2 cellular contexts compared by ENCODE assay signal in the genomic region with DNA sequence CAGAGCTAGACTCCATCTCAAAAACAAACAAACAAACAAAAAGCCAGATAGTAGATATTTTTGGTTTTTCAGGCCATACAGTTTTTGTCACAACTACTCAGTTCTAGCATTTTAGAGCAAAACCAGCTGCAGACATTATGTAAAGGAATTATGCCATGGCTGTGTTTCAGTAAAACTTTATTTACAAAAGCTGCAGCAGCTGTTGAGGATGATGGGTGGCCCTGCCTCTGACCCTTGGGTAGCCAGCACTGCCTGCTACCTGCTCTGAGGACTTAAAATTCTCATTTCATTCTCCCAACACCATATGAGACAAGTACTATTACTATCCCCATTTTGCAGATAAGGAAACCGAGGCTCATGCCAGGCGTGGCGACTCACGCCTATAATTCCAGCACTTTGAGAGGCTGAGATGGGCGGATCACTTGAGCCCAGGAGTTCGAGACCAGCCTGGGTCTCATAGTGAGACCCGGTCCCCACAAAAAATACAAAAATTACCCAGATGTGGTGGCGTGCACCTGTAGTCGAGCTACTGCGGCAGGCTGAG.
TF ChIP-seq lines count a peak whose summit lies in the region.

No MANE protein-coding gene starts in this region.

TF ChIP-seq in GM23338, 12 proteins besides CTCF, POLR2A, EP300 and RAD21:
- no peak for TF ChIP-seq STAT1 (IDR thresholded peaks at IDR 0.05; ENCODE audit: unreplicated experiment)

TF ChIP-seq in K562, 482 proteins besides CTCF, POLR2A, EP300 and RAD21:
- no peak for TF ChIP-seq MYC (IDR thresholded peaks at IDR 0.05; ENCODE audit: low read depth, low read length)
- TF ChIP-seq MYC (CRISPR knock-in tag; IDR thresholded peaks at IDR 0.05; ENCODE audit: borderline replicate concordance, low read depth), result no peak
- TF ChIP-seq NFYB (IDR thresholded peaks at IDR 0.05; ENCODE audit: extremely low read depth, insufficient read length), result no peak
- TF ChIP-seq RBM25 (IDR thresholded peaks at IDR 0.05; ENCODE audit: low read depth, low read length, severe bottlenecking), result peak; percentile 71
- TF ChIP-seq STAT5B (CRISPR knock-in tag; IDR thresholded peaks at IDR 0.05), result no peak
- no peak for TF ChIP-seq KDM1A (IDR thresholded peaks at IDR 0.05)
- TF ChIP-seq ZNF224 (CRISPR knock-in tag; IDR thresholded peaks at IDR 0.05), result no peak
- TF ChIP-seq, protein P1, sequence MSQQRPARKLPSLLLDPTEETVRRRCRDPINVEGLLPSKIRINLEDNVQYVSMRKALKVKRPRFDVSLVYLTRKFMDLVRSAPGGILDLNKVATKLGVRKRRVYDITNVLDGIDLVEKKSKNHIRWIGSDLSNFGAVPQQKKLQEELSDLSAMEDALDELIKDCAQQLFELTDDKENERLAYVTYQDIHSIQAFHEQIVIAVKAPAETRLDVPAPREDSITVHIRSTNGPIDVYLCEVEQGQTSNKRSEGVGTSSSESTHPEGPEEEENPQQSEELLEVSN (IDR thresholded peaks at IDR 0.05; ENCODE audit: borderline replicate concordance in 1 of 2, extremely low read depth in 1 of 2, insufficient read depth in 1 of 2, insufficient read length in 1 of 2, low read depth in 1 of 2, low read length in 1 of 2, poor library complexity in 1 of 2, severe bottlenecking in 1 of 2), result no peak
- no peak for TF ChIP-seq ZNF407 (IDR thresholded peaks at IDR 0.05; ENCODE audit: low read depth)
- peak; percentile 27 for TF ChIP-seq CHD4 (IDR thresholded peaks at IDR 0.05; ENCODE audit: insufficient read depth, insufficient replicate concordance, low read depth, low read length, poor library complexity, severe bottlenecking)
- TF ChIP-seq GTF2F1 (IDR thresholded peaks at IDR 0.05; ENCODE audit: low read depth, low read length), result no peak
- no peak for TF ChIP-seq MCM2 (IDR thresholded peaks at IDR 0.05; ENCODE audit: low read depth)
- TF ChIP-seq BCOR (IDR thresholded peaks at IDR 0.05), result peak; percentile 37; the same call in 1 of the 2 replicates
- TF ChIP-seq ADNP (tag; IDR thresholded peaks at IDR 0.05), result peak; percentile 36; the same call in 1 of the 2 replicates
- TF ChIP-seq ZBTB40 (IDR thresholded peaks at IDR 0.05), result peak; percentile 67
- 0 out of 2 replicates have a peak, but pooled peaks have one; percentile 15 for TF ChIP-seq ZBTB40 (CRISPR knock-in tag; IDR thresholded peaks at IDR 0.05)
- no peak for TF ChIP-seq PCBP1 (IDR thresholded peaks at IDR 0.05; ENCODE audit: low read depth, low read length, poor library complexity, severe bottlenecking)
- TF ChIP-seq, protein P2, sequence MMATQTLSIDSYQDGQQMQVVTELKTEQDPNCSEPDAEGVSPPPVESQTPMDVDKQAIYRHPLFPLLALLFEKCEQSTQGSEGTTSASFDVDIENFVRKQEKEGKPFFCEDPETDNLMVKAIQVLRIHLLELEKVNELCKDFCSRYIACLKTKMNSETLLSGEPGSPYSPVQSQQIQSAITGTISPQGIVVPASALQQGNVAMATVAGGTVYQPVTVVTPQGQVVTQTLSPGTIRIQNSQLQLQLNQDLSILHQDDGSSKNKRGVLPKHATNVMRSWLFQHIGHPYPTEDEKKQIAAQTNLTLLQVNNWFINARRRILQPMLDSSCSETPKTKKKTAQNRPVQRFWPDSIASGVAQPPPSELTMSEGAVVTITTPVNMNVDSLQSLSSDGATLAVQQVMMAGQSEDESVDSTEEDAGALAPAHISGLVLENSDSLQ (IDR thresholded peaks at IDR 0.05), result no peak
- TF ChIP-seq, protein P3, sequence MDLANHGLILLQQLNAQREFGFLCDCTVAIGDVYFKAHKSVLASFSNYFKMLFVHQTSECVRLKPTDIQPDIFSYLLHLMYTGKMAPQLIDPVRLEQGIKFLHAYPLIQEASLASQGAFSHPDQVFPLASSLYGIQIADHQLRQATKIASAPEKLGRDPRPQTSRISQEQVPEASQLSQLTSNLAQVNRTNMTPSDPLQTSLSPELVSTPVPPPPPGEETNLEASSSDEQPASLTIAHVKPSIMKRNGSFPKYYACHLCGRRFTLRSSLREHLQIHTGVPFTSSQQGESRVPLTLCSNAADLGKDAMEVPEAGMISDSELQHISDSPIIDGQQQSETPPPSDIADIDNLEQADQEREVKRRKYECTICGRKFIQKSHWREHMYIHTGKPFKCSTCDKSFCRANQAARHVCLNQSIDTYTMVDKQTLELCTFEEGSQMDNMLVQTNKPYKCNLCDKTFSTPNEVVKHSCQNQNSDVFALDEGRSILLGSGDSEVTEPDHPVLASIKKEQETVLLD (IDR thresholded peaks at IDR 0.05), result no peak
